In the genomic region with DNA sequence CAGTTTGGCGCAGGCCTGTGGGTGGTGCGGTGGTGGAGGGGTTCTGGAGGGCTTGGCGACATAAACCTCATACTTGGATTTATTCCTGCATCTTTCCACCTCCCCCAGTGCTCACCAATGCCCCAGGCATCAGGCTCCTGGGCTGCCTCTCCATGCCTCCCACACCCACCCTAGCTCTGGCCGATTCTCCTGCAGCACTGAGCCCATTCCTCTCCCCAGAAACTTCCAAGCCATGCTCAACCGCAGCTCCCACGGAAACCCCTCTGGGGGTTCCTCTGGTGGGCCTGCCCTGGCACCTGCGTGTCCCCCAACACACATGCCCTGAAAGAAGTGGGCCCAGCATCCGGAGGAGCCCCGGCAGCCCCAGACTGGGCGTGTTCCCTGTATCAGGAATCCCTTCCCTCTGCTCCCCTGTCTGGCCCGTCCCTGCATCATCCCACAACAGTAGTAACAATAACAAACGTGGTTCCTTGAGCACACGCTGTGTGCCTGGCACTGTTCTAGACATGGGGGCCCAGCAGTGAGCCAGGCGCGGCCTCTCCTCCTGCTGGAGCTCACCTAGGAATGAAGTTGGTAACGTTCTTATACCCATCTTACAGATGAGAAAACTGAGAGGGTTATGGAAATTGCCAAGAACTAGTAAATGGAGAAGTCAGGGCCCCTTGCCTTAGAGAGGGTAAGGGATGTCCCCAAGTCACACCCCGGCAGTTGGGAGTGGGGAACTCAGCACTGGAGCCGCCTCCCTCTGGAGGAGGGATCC, we compare ENCODE assay signal across 1 cellular context.
A peak's percentile ranks its signal among the peaks of the same experiment; 100 is the strongest.
TF ChIP-seq lines count a peak whose summit lies in the region.

No MANE protein-coding gene starts in this region.

TF ChIP-seq in K562, 482 proteins besides CTCF, POLR2A, EP300 and RAD21:
- TF ChIP-seq POLR2G (IDR thresholded peaks at IDR 0.05; ENCODE audit: low read depth, low read length), result 0 out of 2 replicates have a peak, but pooled peaks have one; percentile 24
- no peak for TF ChIP-seq IFI16 (CRISPR knock-in tag; IDR thresholded peaks at IDR 0.05)
- TF ChIP-seq ADNP (tag; IDR thresholded peaks at IDR 0.05), result peak; percentile 62
- peak; percentile 38; the same call in 1 of the 2 replicates for TF ChIP-seq BCOR (IDR thresholded peaks at IDR 0.05)
- peak in 1 of 2 experiments; percentile 58; a peak in 2 of 4 replicates for TF ChIP-seq KDM1A (IDR thresholded peaks at IDR 0.05)
- no peak for TF ChIP-seq MAFK (IDR thresholded peaks at IDR 0.05; ENCODE audit: low read length)
- no peak for TF ChIP-seq BRCA1 (IDR thresholded peaks at IDR 0.05)
- no peak for TF ChIP-seq BRCA1 (CRISPR knock-in tag; IDR thresholded peaks at IDR 0.05)
